ENCODE assay signal across 11 cellular contexts in genomic region chr15:75177360-75178071, GRCh38. TPM values are rescaled to one million over a fixed set of nuclear protein-coding genes. Genes with fewer than 3 reads are reported as not detected.
DNase-seq lines count a peak whose midpoint lies in the region; ATAC-seq, FAIRE-seq and TF ChIP-seq lines count a peak whose summit lies in the region.
"Had no signal": no experiment of that assay in that cellular context is flagged by ENCODE, and none has a peak within 500 bp of the region (broad histone marks: within the 10 kb centered on the region; RNA-seq: fewer than 3 reads in every experiment).

No MANE protein-coding gene starts in this region.

- POLR2A ChIA-PET in MCF 10A (lab: Yijun Ruan, JAX) (interaction anchor here (1.2 kb wide), 1 partner anchor 23 kb away, joined by 4 read pairs; no protein-coding TSS in a partner anchor), H1 (lab: Charles Lee; ENCODE audit: partially characterized antibody) (interaction anchor here (1.1 to 1.3 kb wide), 3 partner anchors 15 to 24 kb away, joined by 3 to 8 read pairs (median 3); partner anchors contain the start of gene C15orf39)

- H3K79me1 ChIP-seq in H1 (ENCODE audit: low read depth, low read length), result no peaks in the 10 kb centered on the region

- no peak overlapping the region for H4K5ac ChIP-seq in H1 (ENCODE audit: insufficient read length, low read depth, low read length)

- H3K27ac Mint-ChIP-seq in MCF 10A (ENCODE audit: low read depth, unreplicated experiment), result peak overlapping the region; percentile 49
- no peak overlapping the region for H3K27ac Mint-ChIP-seq in neural progenitor cell
- no peak overlapping the region for H3K27ac Mint-ChIP-seq in activated CD8-positive, alpha-beta memory T cell treated with anti-CD3 and anti-CD28 coated beads, Interleukin-2, amount 10 ng/mL, durations not matched to agents 7 days and 5 days
- H3K27ac Mint-ChIP-seq: T-helper 1 cell treated with Interleukin-12 subunit alpha and Interleukin-12 subunit beta and Interleukin-4 antibody, amounts not matched to agents 30 μg/mL and 1 μg/mL, for 36 hours had no signal

- H3K9me3 ChIP-seq in mammary epithelial cell (replicated peaks; ENCODE audit: insufficient read depth, low read length) (no peaks in the 10 kb centered on the region), H1 (ENCODE audit: insufficient read depth in 2 of 2, low read depth in 1 of 2, low read length in 1 of 2) (no peaks in the 10 kb centered on the region), neural progenitor cell (ENCODE audit: low read depth) (no peaks in the 10 kb centered on the region)

- FAIRE-seq in H1 (lab: Jason Lieb, UNC), result no peak

- no peak overlapping the region for H3K4me2 ChIP-seq in mammary epithelial cell (ENCODE audit: insufficient read depth, low read depth, low read length)
- H3K4me2 ChIP-seq in H1 (ENCODE audit: insufficient read depth in 1 of 2, low read depth in 2 of 2, low read length in 2 of 2), result peak overlapping the region; percentile 61 to 63; a peak in 3 of 4 replicates
- peak overlapping the region; percentile 70 for H3K4me2 ChIP-seq in neural progenitor cell

- peaks cover 42% of the 10 kb centered on the region for H3K4me1 ChIP-seq in mammary epithelial cell (ENCODE audit: insufficient read depth, low read length)
- H3K4me1 ChIP-seq in H1 (replicated peaks in 1 of 4; ENCODE audit: control insufficient read depth in 3 of 4, insufficient read depth in 4 of 4, low read length in 3 of 4), result peaks cover 4 to 25% (median 18%) of the 10 kb centered on the region in 4 experiments
- H3K4me1 ChIP-seq in neural progenitor cell, result peaks cover 38% of the 10 kb centered on the region

- H3K4me3 Mint-ChIP-seq in MCF 10A (ENCODE audit: unreplicated experiment) (no peak overlapping the region), neural progenitor cell (no peak overlapping the region)
- no peak overlapping the region for H3K4me3 Mint-ChIP-seq in activated CD8-positive, alpha-beta memory T cell treated with anti-CD3 and anti-CD28 coated beads, Interleukin-2, amount 10 ng/mL, durations not matched to agents 7 days and 5 days
- H3K4me3 Mint-ChIP-seq: T-helper 1 cell treated with Interleukin-12 subunit alpha and Interleukin-12 subunit beta and Interleukin-4 antibody, amounts not matched to agents 30 μg/mL and 1 μg/mL, for 36 hours had no signal

- WGBS in mammary epithelial cell (ENCODE audit: low coverage, missing lambda C conversion rate), result 90% methylated on average over 6 of the region's 6 CpGs
- 77% methylated on average over 6 of the region's 6 CpGs; no CpG with 5 or more reads in 1 of the 2 experiments for WGBS in H1 (ENCODE audit: extremely low coverage in 1 of 2, insufficient coverage in 1 of 2, insufficient read length in 1 of 2, insufficient replicate concordance in 2 of 2, low coverage in 1 of 2, low lambda C conversion rate in 2 of 2, missing lambda C conversion rate in 1 of 2), 2 experiments

- no peaks in the 10 kb centered on the region for H3K36me3 ChIP-seq in mammary epithelial cell (ENCODE audit: insufficient read depth, low read length)
- no peaks in the 10 kb centered on the region for H3K36me3 ChIP-seq in H1 (ENCODE audit: control insufficient read depth in 2 of 4, insufficient read depth in 4 of 4, low read length in 3 of 4)
- H3K36me3 ChIP-seq in neural progenitor cell, result no peaks in the 10 kb centered on the region

- DNase-seq in MCF 10A (ENCODE audit: unreplicated experiment) (no peak), mammary epithelial cell (no peak), H1 (ENCODE audit: low read depth in 1 of 2, low spot score in 2 of 2) (no peak), neural progenitor cell (ENCODE audit: low spot score) (no peak), NCI-H1436 (lab: John Stamatoyannopoulos, UW) (no peak)
- no peak for DNase-seq in activated CD8-positive, alpha-beta memory T cell treated with anti-CD3 and anti-CD28 coated beads, Interleukin-2, amount 10 ng/mL, durations not matched to agents 7 days and 5 days
- DNase-seq: activated T-cell treated with anti-CD3 and anti-CD28 coated beads, Interleukin-2, amount 50 U/mL, for 48 hours; NCI-H2107 had no signal

- peak overlapping the region; percentile 83 for H3K18ac ChIP-seq in H1 (ENCODE audit: extremely low read depth, low read length)

- TF ChIP-seq CTCF in MCF 10A (IDR thresholded peaks at IDR 0.05; ENCODE audit: unreplicated experiment) (no peak), mammary epithelial cell (conservative IDR thresholded peaks at IDR 0.05 in 1 of 2, IDR thresholded peaks at IDR 0.05 in 1 of 2; ENCODE audit: extremely low read depth in 1 of 2, insufficient read depth in 1 of 2, low read depth in 1 of 2, low read length in 2 of 2) (no peak), H1 (IDR thresholded peaks at IDR 0.05; ENCODE audit: control extremely low read depth in 1 of 3, insufficient read depth in 1 of 3, low read depth in 1 of 3, low read length in 3 of 3) (0 out of 4 replicates have a peak, but pooled peaks of 1 of the 3 experiments have one; percentile 2), neural progenitor cell (IDR thresholded peaks at IDR 0.05) (no peak)

- H3K4me3 ChIP-seq in mammary epithelial cell (replicated peaks in 1 of 3; ENCODE audit: insufficient read depth in 1 of 3, low read depth in 2 of 3, low read length in 3 of 3) (no peak overlapping the region), H1 (ENCODE audit: extremely low read depth in 1 of 4, insufficient read depth in 2 of 4, low read depth in 3 of 4, low read length in 4 of 4) (peak overlapping the region in 1 of 4 experiments; percentile 57; a peak in 1 of 8 replicates), neural progenitor cell (no peak overlapping the region)

- no peak overlapping the region for H3K23ac ChIP-seq in H1 (ENCODE audit: insufficient read length)

- dilution Hi-C loops in mammary epithelial cell (cut with HindIII; ENCODE audit: low sequenced_read_pairs), result no loop called here

- no peak overlapping the region for H2AFZ ChIP-seq in mammary epithelial cell (ENCODE audit: low read depth, low read length)
- no peak overlapping the region for H2AFZ ChIP-seq in H1 (ENCODE audit: low read length)
- peak overlapping the region; percentile 88 for H2AFZ ChIP-seq in neural progenitor cell (replicated peaks)

- H3F3A ChIP-seq in neural progenitor cell (ENCODE audit: low read depth), result peaks cover 23% of the 10 kb centered on the region

- TF ChIP-seq POLR2A in H1 (IDR thresholded peaks at IDR 0.05; ENCODE audit: control extremely low read depth in 1 of 2, low read depth in 2 of 2, low read length in 2 of 2), result no peak

- H3K27me3 ChIP-seq in mammary epithelial cell (ENCODE audit: insufficient read depth, low read length) (no peaks in the 10 kb centered on the region), H1 (replicated peaks in 1 of 4; ENCODE audit: control insufficient read depth in 3 of 4, extremely low read depth in 1 of 4, insufficient read depth in 3 of 4, low read length in 3 of 4) (peaks cover 0 to 16% (median 7%) of the 10 kb centered on the region in 4 experiments; a peak in 4 of 7 replicates), neural progenitor cell (peaks cover 7% of the 10 kb centered on the region)

- H3K27ac ChIP-seq in mammary epithelial cell (ENCODE audit: insufficient read depth, low read depth, low read length) (no peak overlapping the region), H1 (ENCODE audit: low read depth, low read length) (no peak overlapping the region), neural progenitor cell (no peak overlapping the region)

- H3K27me3 Mint-ChIP-seq in MCF 10A (ENCODE audit: insufficient read depth, unreplicated experiment) (no peaks in the 10 kb centered on the region), neural progenitor cell (ENCODE audit: insufficient read depth, low read depth) (peaks cover 9% of the 10 kb centered on the region)
- peaks cover 48% of the 10 kb centered on the region for H3K27me3 Mint-ChIP-seq in activated CD8-positive, alpha-beta memory T cell treated with anti-CD3 and anti-CD28 coated beads, Interleukin-2, amount 10 ng/mL, durations not matched to agents 7 days and 5 days

- H2BK120ac ChIP-seq in H1 (replicated peaks; ENCODE audit: low read depth, low read length), result no peak overlapping the region

- no peak overlapping the region for H2AK5ac ChIP-seq in H1 (ENCODE audit: low read depth, low read length)

- H3K14ac ChIP-seq in H1 (ENCODE audit: insufficient read length), result no peak overlapping the region

- H2BK15ac ChIP-seq in H1 (ENCODE audit: low read length), result 0 out of 2 replicates have a peak overlapping the region, but pooled peaks have one; percentile 19

- H2BK5ac ChIP-seq in H1 (ENCODE audit: low read depth, low read length), result no peak overlapping the region

- 0 out of 2 replicates have a peak overlapping the region, but pooled peaks have one; percentile 2 for H2BK20ac ChIP-seq in H1 (ENCODE audit: low read length)

- in situ Hi-C loops in mammary epithelial cell (cut with MboI; ENCODE audit: low sequenced_read_pairs in 2 of 2), result no loop called here

- H4K91ac ChIP-seq in H1 (replicated peaks; ENCODE audit: insufficient read length, low read length), result no peak overlapping the region

- CTCF ChIA-PET in MCF 10A (lab: Yijun Ruan, JAX) (interaction anchor here (0.7 kb wide), 1 partner anchor 799 kb away, joined by 3 read pairs; no protein-coding TSS in a partner anchor), mammary epithelial cell (lab: Charles Lee; ENCODE audit: low non-redundant PET) (no interaction called here), H1 (lab: Charles Lee; ENCODE audit: partially characterized antibody) (interaction anchor here (0.8 to 1.5 kb wide), 4 partner anchors 15 to 134 kb away, joined by 3 to 5 read pairs (median 4); partner anchors contain the start of gene C15orf39)
- CTCF ChIA-PET in activated CD8-positive, alpha-beta memory T cell treated with anti-CD3 and anti-CD28 coated beads, Interleukin-2, amount 10 ng/mL, durations not matched to agents 7 days and 5 days (lab: Charles Lee), result no interaction called here

- no peak for TF ChIP-seq RAD21 in H1 (IDR thresholded peaks at IDR 0.05 in 1 of 2, conservative IDR thresholded peaks at IDR 0.05 in 1 of 2; ENCODE audit: low read depth in 2 of 2, low read length in 2 of 2)

- H3K9ac ChIP-seq in mammary epithelial cell (ENCODE audit: insufficient read depth, low read length) (no peak overlapping the region), H1 (replicated peaks in 1 of 4; ENCODE audit: extremely low read depth in 1 of 4, low read depth in 3 of 4, low read length in 3 of 4) (no peak overlapping the region), neural progenitor cell (no peak overlapping the region)

- H2BK12ac ChIP-seq in H1 (ENCODE audit: low read depth, low read length), result peak overlapping the region; percentile 20; the same call in 1 of the 2 replicates

- H3K23me2 ChIP-seq in H1 (ENCODE audit: low read depth, low read length), result no peaks in the 10 kb centered on the region; the same call in 1 of the 2 replicates

- H4K8ac ChIP-seq in H1 (ENCODE audit: extremely low read depth, insufficient read depth, low read length), result peak overlapping the region; percentile 51; the same call in 1 of the 2 replicates

- no peak overlapping the region for H3K4ac ChIP-seq in H1 (replicated peaks; ENCODE audit: insufficient read length, low read depth, low read length)

- H3K4me1 Mint-ChIP-seq in MCF 10A (ENCODE audit: insufficient read depth, unreplicated experiment), result peaks cover 17% of the 10 kb centered on the region
- H3K4me1 Mint-ChIP-seq in neural progenitor cell, result peaks cover 32% of the 10 kb centered on the region
- peaks cover 15% of the 10 kb centered on the region for H3K4me1 Mint-ChIP-seq in activated CD8-positive, alpha-beta memory T cell treated with anti-CD3 and anti-CD28 coated beads, Interleukin-2, amount 10 ng/mL, durations not matched to agents 7 days and 5 days

- H3K9me3 Mint-ChIP-seq in MCF 10A (ENCODE audit: unreplicated experiment) (no peaks in the 10 kb centered on the region), neural progenitor cell (no peaks in the 10 kb centered on the region)
- H3K9me3 Mint-ChIP-seq in activated CD8-positive, alpha-beta memory T cell treated with anti-CD3 and anti-CD28 coated beads, Interleukin-2, amount 10 ng/mL, durations not matched to agents 7 days and 5 days (ENCODE audit: low read depth), result no peaks in the 10 kb centered on the region
- H3K9me3 Mint-ChIP-seq: T-helper 1 cell treated with Interleukin-12 subunit alpha and Interleukin-12 subunit beta and Interleukin-4 antibody, amounts not matched to agents 30 μg/mL and 1 μg/mL, for 36 hours had no signal

- intact Hi-C loops in MCF 10A (cut with micrococcal nuclease) (no loop called here), mammary epithelial cell (cut with micrococcal nuclease) (no loop called here)

- ATAC-seq in GM18868 (IDR thresholded peaks at IDR 0.05; ENCODE audit: unreplicated experiment) (no peak), GM21526 (IDR thresholded peaks at IDR 0.05; ENCODE audit: low FRiP score, unreplicated experiment) (no peak)
- ATAC-seq in activated CD8-positive, alpha-beta memory T cell treated with anti-CD3 and anti-CD28 coated beads, Interleukin-2, amount 10 ng/mL, durations not matched to agents 7 days and 5 days, result no peak

- H3K79me2 ChIP-seq in mammary epithelial cell (ENCODE audit: insufficient read depth, low read length), result no peaks in the 10 kb centered on the region
- H3K79me2 ChIP-seq in H1 (ENCODE audit: control insufficient read depth in 1 of 2, insufficient read depth in 2 of 2, low read length in 2 of 2), result no peaks in the 10 kb centered on the region
- no peaks in the 10 kb centered on the region for H3K79me2 ChIP-seq in neural progenitor cell (ENCODE audit: low read depth)

- no peak overlapping the region for H3K56ac ChIP-seq in H1 (replicated peaks; ENCODE audit: insufficient read length, low read depth, low read length)

- BruUV-seq in MCF 10A (replicated peaks; lab: Mats Ljungman, UMichigan) (no TSS peak), mammary epithelial cell (replicated peaks; lab: Mats Ljungman, UMichigan) (no TSS peak)

- H4K20me1 ChIP-seq in mammary epithelial cell (ENCODE audit: insufficient read depth, low read length) (no peaks in the 10 kb centered on the region), H1 (replicated peaks in 1 of 2; ENCODE audit: control insufficient read depth in 1 of 2, insufficient read depth in 2 of 2, low read length in 2 of 2) (no peaks in the 10 kb centered on the region), neural progenitor cell (ENCODE audit: low read depth) (no peaks in the 10 kb centered on the region)

- no peak for TF ChIP-seq EP300 in H1 (IDR thresholded peaks at IDR 0.05; ENCODE audit: borderline replicate concordance in 1 of 2, low read depth in 2 of 2, low read length in 2 of 2)

- H3K36me3 Mint-ChIP-seq in MCF 10A (ENCODE audit: insufficient read depth, unreplicated experiment) (no peaks in the 10 kb centered on the region), neural progenitor cell (no peaks in the 10 kb centered on the region)
- H3K36me3 Mint-ChIP-seq in activated CD8-positive, alpha-beta memory T cell treated with anti-CD3 and anti-CD28 coated beads, Interleukin-2, amount 10 ng/mL, durations not matched to agents 7 days and 5 days, result no peaks in the 10 kb centered on the region

RNA-seq across cellular contexts. Expression of gene C15orf39, which starts 24.2 kb away (rescaled TPM):
- total RNA-seq in MCF 10A (2022) (13.3 and 17.2 TPM in 2 replicates), mammary epithelial cell (10 to 100 TPM in 1 of 2 donors, 1 to 10 TPM in 1; 3.8 to 22.8 TPM), neural progenitor cell (ENCODE audit: low replicate concordance) (1.2 and 7.1 TPM in 2 replicates)
- polyA plus RNA-seq in mammary epithelial cell (9.0 TPM), H1 (2011; rRNA removed) (13.8 and 18.9 TPM in 2 replicates)
- 31.5 TPM for polyA minus RNA-seq in mammary epithelial cell
- total RNA-seq in H1 (2021; fragmentation: NEBNext Ultra II Directional; extraction: Animal tissue kit (Norgen Biotek cat#: 25700)), result 35.6 and 38.5 TPM in 2 replicates
- 5.7 TPM for polyA plus RNA-seq in H1 (2011; cell fraction: cytosol; rRNA removed)
- polyA plus RNA-seq in H1 (2011; cell fraction: nucleus; rRNA removed), result 15.1 TPM
- polyA plus RNA-seq in H1 (2012, experiment 1 of 2), result 17.6 to 27.7 TPM (median 24.3 TPM) in 4 replicates
- 24.9 TPM for polyA plus RNA-seq in H1 (2012, experiment 2 of 2)
- 23.9 TPM for polyA plus RNA-seq in H1 (2013, experiment 1 of 2)
- polyA plus RNA-seq in H1 (2013, experiment 2 of 2), result 24.3 TPM
- 14.5 and 15.8 TPM in 2 replicates for polyA minus RNA-seq in H1 (2011; rRNA and poly(A)+ RNA removed)
- polyA minus RNA-seq in H1 (2011; cell fraction: cytosol; rRNA and poly(A)+ RNA removed), result 23.3 TPM
- 21.6 TPM for polyA minus RNA-seq in H1 (2011; cell fraction: nucleus; rRNA and poly(A)+ RNA removed)
- total RNA-seq in activated CD8-positive, alpha-beta memory T cell treated with anti-CD3 and anti-CD28 coated beads, Interleukin-2, amount 10 ng/mL, durations not matched to agents 7 days and 5 days, result 10 to 100 TPM; 62.8 to 63.0 TPM

Comparison
In these comparisons a context has a peak if more than half of its experiments do, and no peak if none do; other contexts are left out.
1. CTCF ChIA-PET loops: an anchor here in MCF 10A (0.7 kb wide) and H1 (0.8 to 1.5 kb wide); none called in mammary epithelial cell and activated CD8-positive, alpha-beta memory T cell treated with anti-CD3 and anti-CD28 coated beads, Interleukin-2, amount 10 ng/mL, durations not matched to agents 7 days and 5 days.